ENCODE assay signal across 8 cellular contexts in the genomic region with DNA sequence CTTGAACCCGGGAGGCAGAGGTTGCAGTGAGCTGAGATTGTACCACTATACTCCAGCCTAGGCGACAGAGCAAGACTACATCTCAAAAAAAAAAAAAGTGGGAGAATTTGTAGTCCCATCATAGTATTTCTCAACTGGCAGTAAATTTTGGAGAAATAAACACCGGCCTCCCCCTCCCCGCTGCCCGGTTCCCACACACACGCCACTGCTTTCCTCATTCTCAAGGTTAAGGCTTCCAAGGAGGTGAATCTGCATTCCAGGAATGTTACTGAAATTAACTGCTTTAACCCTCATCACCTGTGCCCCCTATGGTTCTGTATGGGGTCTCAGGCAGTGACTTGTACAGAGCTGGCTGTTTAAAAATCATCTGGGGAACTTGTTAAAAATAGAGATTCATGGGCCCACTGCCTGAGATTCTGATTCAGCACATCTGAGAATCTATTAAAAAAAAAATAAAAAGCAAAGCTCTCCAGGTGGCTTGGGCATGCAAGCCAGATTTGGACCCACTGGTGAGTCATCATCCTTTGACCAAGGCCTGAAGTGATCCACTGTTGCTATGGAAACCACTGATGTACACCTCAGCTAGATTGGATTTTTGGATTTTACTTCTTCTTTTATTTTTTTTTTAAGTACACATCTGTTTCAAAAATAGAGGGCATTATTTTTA. TPM values are rescaled to one million over a fixed set of nuclear protein-coding genes. Genes with fewer than 3 reads are reported as not detected.
A peak's percentile ranks its signal among the peaks of the same experiment; 100 is the strongest.
DNase-seq lines count a peak whose midpoint lies in the region; ATAC-seq, FAIRE-seq and TF ChIP-seq lines count a peak whose summit lies in the region.

No MANE protein-coding gene starts in this region.

- no peaks in the 10 kb centered on the region for H3K9me3 Mint-ChIP-seq in chondrocyte (ENCODE audit: low read depth)

- H3K36me3 Mint-ChIP-seq in chondrocyte (ENCODE audit: low read depth) = no peaks in the 10 kb centered on the region

- H3K27me3 Mint-ChIP-seq in chondrocyte (ENCODE audit: low read depth) = no peaks in the 10 kb centered on the region

- H3K4me3 Mint-ChIP-seq in chondrocyte (ENCODE audit: unreplicated experiment) = no peak overlapping the region

- H3K4me1 Mint-ChIP-seq in chondrocyte (ENCODE audit: low read depth) = peaks cover 9% of the 10 kb centered on the region

- no peak for FAIRE-seq in GM19239 (lab: Jason Lieb, UNC)

- peak; percentile 51 for ATAC-seq in GM19463 (IDR thresholded peaks at IDR 0.05; ENCODE audit: unreplicated experiment)

- H3K27ac Mint-ChIP-seq in chondrocyte (ENCODE audit: unreplicated experiment) = peak overlapping the region; percentile 51

- TF ChIP-seq CTCF in AG10803 (conservative IDR thresholded peaks at IDR 0.05; ENCODE audit: low read length) (no peak), chondrocyte (IDR thresholded peaks at IDR 0.05) (no peak)

- peak; percentile 90 for DNase-seq in AG10803 (ENCODE audit: low read depth)
- peak; percentile 14 for DNase-seq in NCI-H1417 treated with DMSO at 0.1 percent for 48 hours (lab: John Stamatoyannopoulos, UW)
- no peak for DNase-seq in chondrocyte (ENCODE audit: low spot score)
- DNase-seq in skeletal muscle cell (ENCODE audit: low read depth) = peak; percentile 17
- DNase-seq in GM19239 (ENCODE audit: insufficient read length, low spot score) = no peak
- no peak for DNase-seq in medulla oblongata (ENCODE audit: extremely low spot score)
- DNase-seq in nucleus accumbens (lab: John Stamatoyannopoulos, UW) = no peak

- H3K4me3 ChIP-seq in AG10803 (ENCODE audit: low read length) (no peak overlapping the region), skeletal muscle cell (ENCODE audit: low read depth, low read length) (no peak overlapping the region)

RNA-seq across cellular contexts. Expression of a gene that starts 50.1 kb away (rescaled TPM):
- 22.6 to 33.0 TPM (median 24.5 TPM) in 3 replicates for total RNA-seq in chondrocyte

RNA-seq across cellular contexts. Expression of a gene that starts 54.0 kb away (rescaled TPM):
- total RNA-seq in chondrocyte = 62.3 to 75.0 TPM (median 70.1 TPM) in 3 replicates

Comparison
In these comparisons a context has a peak if more than half of its experiments do, and no peak if none do; other contexts are left out.
1. DNase-seq: peak in AG10803 (single experiment), NCI-H1417 treated with DMSO at 0.1 percent for 48 hours (single experiment) and skeletal muscle cell (single experiment); none in chondrocyte (single experiment), GM19239 (single experiment), medulla oblongata (single experiment) and nucleus accumbens (0 of 56).